ENCODE assay signal across 10 cellular contexts in genomic region chr7:140542226-140542625, GRCh38.
DNase-seq lines count a peak whose midpoint lies in the region; ATAC-seq and TF ChIP-seq lines count a peak whose summit lies in the region.
"Had no signal": no experiment of that assay in that cellular context is flagged by ENCODE, and none has a peak within 500 bp of the region (broad histone marks: within the 10 kb centered on the region; RNA-seq: fewer than 3 reads in every experiment).

No MANE protein-coding gene starts in this region.

- TF ChIP-seq CTCF in HFFc6 (IDR thresholded peaks at IDR 0.05) (no peak), cardiac fibroblast (IDR thresholded peaks at IDR 0.05; ENCODE audit: low read depth, low read length) (no peak), CD14-positive monocyte (IDR thresholded peaks at IDR 0.05) (no peak)

- no peaks in the 10 kb centered on the region for H3K36me3 Mint-ChIP-seq in HFFc6 (ENCODE audit: low read depth)
- no peaks in the 10 kb centered on the region for H3K36me3 Mint-ChIP-seq in stimulated activated memory B cell treated with anti-CD40 and anti-IgM and Interleukin-4, amounts not matched to agents 10 μg/mL and 1 μg/mL and 100 μg/mL, for 72 hours
- H3K36me3 Mint-ChIP-seq in CD14-positive monocyte = no peaks in the 10 kb centered on the region

- H3K4me1 Mint-ChIP-seq in HFFc6 (ENCODE audit: low read depth) (peaks cover 27% of the 10 kb centered on the region), CD14-positive monocyte (peaks cover 5% of the 10 kb centered on the region)
- H3K4me1 Mint-ChIP-seq in stimulated activated memory B cell treated with anti-CD40 and anti-IgM and Interleukin-4, amounts not matched to agents 10 μg/mL and 1 μg/mL and 100 μg/mL, for 72 hours = peaks cover 30% of the 10 kb centered on the region

- peak overlapping the region in 1 of 2 donors; percentile 32 for H3K4me3 ChIP-seq in cardiac fibroblast (replicated peaks in 1 of 2; ENCODE audit: low read depth in 2 of 2, low read length in 2 of 2)

- ATAC-seq in stimulated activated memory B cell treated with anti-CD40 and anti-IgM and Interleukin-4, amounts not matched to agents 10 μg/mL and 1 μg/mL and 100 μg/mL, for 72 hours = no peak
- no peak for ATAC-seq in GM18498 (IDR thresholded peaks at IDR 0.05; ENCODE audit: unreplicated experiment)
- ATAC-seq: activated T-cell treated with anti-CD3 and anti-CD28 coated beads, Interleukin-2, amount 50 U/mL, for 4 hours had no signal

- intact Hi-C loops in CD14-positive monocyte (cut with micrococcal nuclease) = no loop called here

- H3K27me3 Mint-ChIP-seq in HFFc6 (ENCODE audit: insufficient read depth) (peaks cover 9% of the 10 kb centered on the region), CD14-positive monocyte (ENCODE audit: low read depth in 3 of 3) (peaks cover 11 to 20% (median 12%) of the 10 kb centered on the region in 3 donors)
- H3K27me3 Mint-ChIP-seq in stimulated activated memory B cell treated with anti-CD40 and anti-IgM and Interleukin-4, amounts not matched to agents 10 μg/mL and 1 μg/mL and 100 μg/mL, for 72 hours = peaks cover 49% of the 10 kb centered on the region

- H3K4me3 Mint-ChIP-seq in HFFc6 (peak overlapping the region; percentile 78), CD14-positive monocyte (no peak overlapping the region)
- no peak overlapping the region for H3K4me3 Mint-ChIP-seq in stimulated activated memory B cell treated with anti-CD40 and anti-IgM and Interleukin-4, amounts not matched to agents 10 μg/mL and 1 μg/mL and 100 μg/mL, for 72 hours
- H3K4me3 Mint-ChIP-seq: activated T-cell treated with anti-CD3 and anti-CD28 coated beads, Interleukin-2, amount 50 U/mL, for 4 hours had no signal

- DNase-seq in HFFc6 (peak; percentile 27), cardiac fibroblast (ENCODE audit: low read depth in 2 of 2) (peak; percentile 77 to 84), iris pigment epithelial cell (ENCODE audit: low read depth) (peak; percentile 74), CD14-positive monocyte (ENCODE audit: low spot score) (no peak), epidermal melanocyte (ENCODE audit: insufficient read length, low spot score) (no peak), NCI-H2029 treated with DMSO at 0.1 percent for 48 hours (lab: John Stamatoyannopoulos, UW) (no peak)
- DNase-seq: activated T-cell treated with anti-CD3 and anti-CD28 coated beads, Interleukin-2, amount 50 U/mL, for 4 hours; SIG-M5 had no signal

- no peaks in the 10 kb centered on the region for H3K9me3 Mint-ChIP-seq in HFFc6
- no peaks in the 10 kb centered on the region for H3K9me3 Mint-ChIP-seq in stimulated activated memory B cell treated with anti-CD40 and anti-IgM and Interleukin-4, amounts not matched to agents 10 μg/mL and 1 μg/mL and 100 μg/mL, for 72 hours
- peaks cover 0 to 2% (median 0%) of the 10 kb centered on the region in 7 donors for H3K9me3 Mint-ChIP-seq in CD14-positive monocyte
- H3K9me3 Mint-ChIP-seq: activated T-cell treated with anti-CD3 and anti-CD28 coated beads, Interleukin-2, amount 50 U/mL, for 4 hours had no signal

- peak overlapping the region; percentile 93 for H3K27ac Mint-ChIP-seq in HFFc6
- H3K27ac Mint-ChIP-seq in stimulated activated memory B cell treated with anti-CD40 and anti-IgM and Interleukin-4, amounts not matched to agents 10 μg/mL and 1 μg/mL and 100 μg/mL, for 72 hours = peak overlapping the region; percentile 65
- H3K27ac Mint-ChIP-seq in CD14-positive monocyte = no peak overlapping the region

Comparison
In these comparisons a context has a peak if more than half of its experiments do, and no peak if none do; other contexts are left out.
1. DNase-seq: peak in HFFc6 (single experiment), cardiac fibroblast (2 of 2) and iris pigment epithelial cell (single experiment); none in CD14-positive monocyte (single experiment), epidermal melanocyte (single experiment) and NCI-H2029 treated with DMSO at 0.1 percent for 48 hours (single experiment).
2. H3K27ac Mint-ChIP-seq: peak in HFFc6 (single experiment) and stimulated activated memory B cell treated with anti-CD40 and anti-IgM and Interleukin-4, amounts not matched to agents 10 μg/mL and 1 μg/mL and 100 μg/mL, for 72 hours (single experiment); none in CD14-positive monocyte (0 of 7).